8 cellular contexts compared by ENCODE assay signal in genomic region chr5:39399135-39400036, GRCh38. TPM values are rescaled to one million over a fixed set of nuclear protein-coding genes. Genes with fewer than 3 reads are reported as not detected.
A peak's percentile ranks its signal among the peaks of the same experiment; 100 is the strongest.
DNase-seq lines count a peak whose midpoint lies in the region; ATAC-seq and TF ChIP-seq lines count a peak whose summit lies in the region.

No MANE protein-coding gene starts in this region.

- peaks cover 0 to 9% of the 10 kb centered on the region in 2 donors for H3K4me1 ChIP-seq in muscle layer of duodenum (ENCODE audit: control insufficient read depth in 1 of 2, insufficient read depth in 2 of 2, low read length in 2 of 2)

- H3K4me1 Mint-ChIP-seq in effector memory CD8-positive, alpha-beta T cell (ENCODE audit: low read depth in 2 of 2) = peaks cover 6 to 10% of the 10 kb centered on the region in 2 donors
- H3K4me1 Mint-ChIP-seq in T-helper 17 cell = peaks cover 3% of the 10 kb centered on the region
- no peaks in the 10 kb centered on the region for H3K4me1 Mint-ChIP-seq in activated CD4-positive, alpha-beta memory T cell treated with anti-CD3 and anti-CD28 coated beads for 36 hours (ENCODE audit: low read depth)

- H3K27ac Mint-ChIP-seq in effector memory CD8-positive, alpha-beta T cell = peak overlapping the region; percentile 65 to 90
- no peak overlapping the region for H3K27ac Mint-ChIP-seq in T-helper 17 cell
- no peak overlapping the region for H3K27ac Mint-ChIP-seq in activated CD4-positive, alpha-beta memory T cell treated with anti-CD3 and anti-CD28 coated beads for 36 hours

- no peaks in the 10 kb centered on the region for H3K9me3 ChIP-seq in muscle layer of duodenum (ENCODE audit: control insufficient read depth in 1 of 2, low read length in 2 of 2)
- no peaks in the 10 kb centered on the region for H3K9me3 ChIP-seq in T-helper 17 cell (ENCODE audit: control insufficient read depth, low read length, poor library complexity, severe bottlenecking)

- no peaks in the 10 kb centered on the region for H3K27me3 ChIP-seq in muscle layer of duodenum (ENCODE audit: low read depth, low read length)

- CTCF ChIA-PET in activated CD4-positive, alpha-beta memory T cell treated with anti-CD3 and anti-CD28 coated beads for 36 hours (lab: Charles Lee) = interaction anchor here (1.7 to 1.8 kb wide), 2 partner anchors 23 to 148 kb away, joined by 4 to 9 read pairs; no protein-coding TSS in a partner anchor

- H3K27me3 Mint-ChIP-seq in effector memory CD8-positive, alpha-beta T cell = no peaks in the 10 kb centered on the region
- H3K27me3 Mint-ChIP-seq in T-helper 17 cell = peaks cover 10% of the 10 kb centered on the region
- H3K27me3 Mint-ChIP-seq in activated CD4-positive, alpha-beta memory T cell treated with anti-CD3 and anti-CD28 coated beads for 36 hours = no peaks in the 10 kb centered on the region

- POLR2A ChIA-PET in activated CD4-positive, alpha-beta memory T cell treated with anti-CD3 and anti-CD28 coated beads for 36 hours (lab: Charles Lee) = interaction anchor here (0.9 kb wide), 1 partner anchor 29 kb away, joined by 3 read pairs; no protein-coding TSS in a partner anchor

- H3K4me3 ChIP-seq in AG09309 (ENCODE audit: control insufficient read depth, low read depth, low read length) = no peak overlapping the region
- H3K4me3 ChIP-seq in muscle layer of duodenum (ENCODE audit: low read depth in 1 of 2, low read length in 2 of 2) = no peak overlapping the region

- DNase-seq in AG09309 (ENCODE audit: low read depth) (peak; percentile 96), NOMO-1 treated with dmso at 0.1 percent for 144 hours (lab: John Stamatoyannopoulos, UW; ENCODE audit: unreplicated experiment) (peak; percentile 85), T-helper 17 cell (no peak), GM10266 (ENCODE audit: extremely low spot score) (no peak)
- no peak for DNase-seq in effector memory CD8-positive, alpha-beta T cell
- no peak for DNase-seq in stimulated activated CD4-positive, alpha-beta T cell treated with anti-CD3 and anti-CD28 coated beads, Interleukin-2, amount 100 ng/mL, for 24 hours
- DNase-seq in activated CD4-positive, alpha-beta memory T cell treated with anti-CD3 and anti-CD28 coated beads for 36 hours = no peak

- H3K27ac ChIP-seq in muscle layer of duodenum (ENCODE audit: low read length) = peak overlapping the region; percentile 88

- H3K36me3 Mint-ChIP-seq in effector memory CD8-positive, alpha-beta T cell (ENCODE audit: insufficient read depth) = no peaks in the 10 kb centered on the region
- no peaks in the 10 kb centered on the region for H3K36me3 Mint-ChIP-seq in T-helper 17 cell (ENCODE audit: low read depth)
- no peaks in the 10 kb centered on the region for H3K36me3 Mint-ChIP-seq in activated CD4-positive, alpha-beta memory T cell treated with anti-CD3 and anti-CD28 coated beads for 36 hours

- intact Hi-C loops in activated CD4-positive, alpha-beta memory T cell treated with anti-CD3 and anti-CD28 coated beads for 36 hours (cut with micrococcal nuclease) = no loop called here

- peak overlapping the region in 1 of 2 donors; percentile 30 for H3K4me3 Mint-ChIP-seq in effector memory CD8-positive, alpha-beta T cell
- no peak overlapping the region for H3K4me3 Mint-ChIP-seq in T-helper 17 cell
- H3K4me3 Mint-ChIP-seq in activated CD4-positive, alpha-beta memory T cell treated with anti-CD3 and anti-CD28 coated beads for 36 hours = no peak overlapping the region

- TF ChIP-seq CTCF in AG09309 (IDR thresholded peaks at IDR 0.05; ENCODE audit: control insufficient read depth, insufficient read depth, low read depth, low read length, missing control alignments) (no peak), GM10266 (IDR thresholded peaks at IDR 0.05; ENCODE audit: control insufficient read depth, insufficient read depth, low read depth, missing control alignments) (no peak)

- peaks cover 0 to 14% of the 10 kb centered on the region in 2 donors for H3K36me3 ChIP-seq in muscle layer of duodenum (ENCODE audit: control insufficient read depth in 1 of 2, insufficient read depth in 2 of 2, low read length in 2 of 2)

- no peak for ATAC-seq in effector memory CD8-positive, alpha-beta T cell (replicated peaks)
- ATAC-seq in T-helper 17 cell = no peak

- no peaks in the 10 kb centered on the region for H3K9me3 Mint-ChIP-seq in effector memory CD8-positive, alpha-beta T cell
- no peaks in the 10 kb centered on the region for H3K9me3 Mint-ChIP-seq in activated CD4-positive, alpha-beta memory T cell treated with anti-CD3 and anti-CD28 coated beads for 36 hours

RNA-seq across cellular contexts. Expression of gene DAB2, which starts 25.4 kb away (rescaled TPM):
- total RNA-seq in T-helper 17 cell = 10 to 100 TPM in 1 of 2 donors, 1 to 10 TPM in 1; 1.9 to 37.2 TPM
- total RNA-seq in activated CD4-positive, alpha-beta memory T cell treated with anti-CD3 and anti-CD28 coated beads for 36 hours = not detected

RNA-seq across cellular contexts. Expression of gene C9, which starts 35.1 kb away (rescaled TPM):
- total RNA-seq in T-helper 17 cell = not detected
- not detected for total RNA-seq in activated CD4-positive, alpha-beta memory T cell treated with anti-CD3 and anti-CD28 coated beads for 36 hours

Comparison
In these comparisons a context has a peak if more than half of its experiments do, and no peak if none do; other contexts are left out.
1. DNase-seq: peak in AG09309 (single experiment) and NOMO-1 treated with dmso at 0.1 percent for 144 hours (single experiment); none in effector memory CD8-positive, alpha-beta T cell (0 of 3), stimulated activated CD4-positive, alpha-beta T cell treated with anti-CD3 and anti-CD28 coated beads, Interleukin-2, amount 100 ng/mL, for 24 hours (0 of 2), T-helper 17 cell (0 of 3), GM10266 (single experiment) and activated CD4-positive, alpha-beta memory T cell treated with anti-CD3 and anti-CD28 coated beads for 36 hours (single experiment).
2. H3K27ac Mint-ChIP-seq: peak in effector memory CD8-positive, alpha-beta T cell (2 of 2); none in T-helper 17 cell (single experiment) and activated CD4-positive, alpha-beta memory T cell treated with anti-CD3 and anti-CD28 coated beads for 36 hours (single experiment).